Comparison of ENCODE assay signal across 1 cellular context in the genomic region with DNA sequence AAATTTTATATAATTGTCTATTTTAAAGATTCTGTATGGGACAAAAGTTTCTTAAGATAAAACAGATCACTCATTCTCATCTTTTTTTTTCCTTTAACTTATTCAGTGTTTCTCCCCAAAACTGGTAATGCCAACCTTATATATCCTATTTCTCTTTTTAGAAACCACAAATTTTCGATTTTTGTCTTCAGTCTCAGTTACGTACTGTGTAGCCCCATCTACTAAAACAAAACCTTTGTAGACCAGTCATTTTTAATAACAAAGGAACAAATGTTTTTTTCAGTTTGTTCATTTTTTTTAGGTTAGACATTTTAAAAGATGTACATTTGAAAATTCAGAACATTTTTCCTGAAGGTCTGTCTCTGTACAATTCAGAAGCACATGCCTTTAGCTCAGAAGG.
TF ChIP-seq lines count a peak whose summit lies in the region.

No MANE protein-coding gene starts in this region.

TF ChIP-seq in HepG2, 621 proteins besides CTCF, POLR2A, EP300 and RAD21:
- TF ChIP-seq, protein P1, sequence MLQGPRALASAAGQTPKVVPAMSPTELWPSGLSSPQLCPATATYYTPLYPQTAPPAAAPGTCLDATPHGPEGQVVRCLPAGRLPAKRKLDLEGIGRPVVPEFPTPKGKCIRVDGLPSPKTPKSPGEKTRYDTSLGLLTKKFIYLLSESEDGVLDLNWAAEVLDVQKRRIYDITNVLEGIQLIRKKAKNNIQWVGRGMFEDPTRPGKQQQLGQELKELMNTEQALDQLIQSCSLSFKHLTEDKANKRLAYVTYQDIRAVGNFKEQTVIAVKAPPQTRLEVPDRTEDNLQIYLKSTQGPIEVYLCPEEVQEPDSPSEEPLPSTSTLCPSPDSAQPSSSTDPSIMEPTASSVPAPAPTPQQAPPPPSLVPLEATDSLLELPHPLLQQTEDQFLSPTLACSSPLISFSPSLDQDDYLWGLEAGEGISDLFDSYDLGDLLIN (CRISPR knock-in tag; IDR thresholded peaks at IDR 0.05; ENCODE audit: borderline replicate concordance), result no peak
- TF ChIP-seq, protein P2, sequence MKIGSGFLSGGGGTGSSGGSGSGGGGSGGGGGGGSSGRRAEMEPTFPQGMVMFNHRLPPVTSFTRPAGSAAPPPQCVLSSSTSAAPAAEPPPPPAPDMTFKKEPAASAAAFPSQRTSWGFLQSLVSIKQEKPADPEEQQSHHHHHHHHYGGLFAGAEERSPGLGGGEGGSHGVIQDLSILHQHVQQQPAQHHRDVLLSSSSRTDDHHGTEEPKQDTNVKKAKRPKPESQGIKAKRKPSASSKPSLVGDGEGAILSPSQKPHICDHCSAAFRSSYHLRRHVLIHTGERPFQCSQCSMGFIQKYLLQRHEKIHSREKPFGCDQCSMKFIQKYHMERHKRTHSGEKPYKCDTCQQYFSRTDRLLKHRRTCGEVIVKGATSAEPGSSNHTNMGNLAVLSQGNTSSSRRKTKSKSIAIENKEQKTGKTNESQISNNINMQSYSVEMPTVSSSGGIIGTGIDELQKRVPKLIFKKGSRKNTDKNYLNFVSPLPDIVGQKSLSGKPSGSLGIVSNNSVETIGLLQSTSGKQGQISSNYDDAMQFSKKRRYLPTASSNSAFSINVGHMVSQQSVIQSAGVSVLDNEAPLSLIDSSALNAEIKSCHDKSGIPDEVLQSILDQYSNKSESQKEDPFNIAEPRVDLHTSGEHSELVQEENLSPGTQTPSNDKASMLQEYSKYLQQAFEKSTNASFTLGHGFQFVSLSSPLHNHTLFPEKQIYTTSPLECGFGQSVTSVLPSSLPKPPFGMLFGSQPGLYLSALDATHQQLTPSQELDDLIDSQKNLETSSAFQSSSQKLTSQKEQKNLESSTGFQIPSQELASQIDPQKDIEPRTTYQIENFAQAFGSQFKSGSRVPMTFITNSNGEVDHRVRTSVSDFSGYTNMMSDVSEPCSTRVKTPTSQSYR (CRISPR knock-in tag; IDR thresholded peaks at IDR 0.05; ENCODE audit: borderline replicate concordance), result no peak
- TF ChIP-seq, protein P3, sequence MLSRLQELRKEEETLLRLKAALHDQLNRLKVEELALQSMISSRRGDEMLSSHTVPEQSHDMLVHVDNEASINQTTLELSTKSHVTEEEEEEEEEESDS (CRISPR knock-in tag; IDR thresholded peaks at IDR 0.05; ENCODE audit: borderline replicate concordance), result no peak
- TF ChIP-seq HNF4G (IDR thresholded peaks at IDR 0.05; ENCODE audit: borderline replicate concordance, low read depth, low read length) (no peak), HNF4G (CRISPR knock-in tag; IDR thresholded peaks at IDR 0.05; ENCODE audit: borderline replicate concordance, low read depth) (no peak), KLF13 (CRISPR knock-in tag; IDR thresholded peaks at IDR 0.05) (no peak), RFX1 (IDR thresholded peaks at IDR 0.05) (no peak), ZNF317 (CRISPR knock-in tag; IDR thresholded peaks at IDR 0.05) (no peak), CREM (IDR thresholded peaks at IDR 0.05) (no peak), CREM (CRISPR knock-in tag; IDR thresholded peaks at IDR 0.05) (no peak), ZNF432 (CRISPR knock-in tag; IDR thresholded peaks at IDR 0.05; ENCODE audit: borderline replicate concordance) (no peak), RCOR2 (CRISPR knock-in tag; IDR thresholded peaks at IDR 0.05) (no peak), ZNF841 (CRISPR knock-in tag; IDR thresholded peaks at IDR 0.05; ENCODE audit: borderline replicate concordance) (no peak), ZEB1 (IDR thresholded peaks at IDR 0.05; ENCODE audit: insufficient replicate concordance, low read depth) (no peak), ZNF660 (CRISPR knock-in tag; IDR thresholded peaks at IDR 0.05; ENCODE audit: borderline replicate concordance, low read depth) (no peak)
- TF ChIP-seq, protein P4, sequence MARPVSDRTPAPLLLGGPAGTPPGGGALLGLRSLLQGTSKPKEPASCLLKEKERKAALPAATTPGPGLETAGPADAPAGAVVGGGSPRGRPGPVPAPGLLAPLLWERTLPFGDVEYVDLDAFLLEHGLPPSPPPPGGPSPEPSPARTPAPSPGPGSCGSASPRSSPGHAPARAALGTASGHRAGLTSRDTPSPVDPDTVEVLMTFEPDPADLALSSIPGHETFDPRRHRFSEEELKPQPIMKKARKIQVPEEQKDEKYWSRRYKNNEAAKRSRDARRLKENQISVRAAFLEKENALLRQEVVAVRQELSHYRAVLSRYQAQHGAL (CRISPR knock-in tag; IDR thresholded peaks at IDR 0.05; ENCODE audit: not compliant biosample characterization), result no peak
- TF ChIP-seq, protein P5, sequence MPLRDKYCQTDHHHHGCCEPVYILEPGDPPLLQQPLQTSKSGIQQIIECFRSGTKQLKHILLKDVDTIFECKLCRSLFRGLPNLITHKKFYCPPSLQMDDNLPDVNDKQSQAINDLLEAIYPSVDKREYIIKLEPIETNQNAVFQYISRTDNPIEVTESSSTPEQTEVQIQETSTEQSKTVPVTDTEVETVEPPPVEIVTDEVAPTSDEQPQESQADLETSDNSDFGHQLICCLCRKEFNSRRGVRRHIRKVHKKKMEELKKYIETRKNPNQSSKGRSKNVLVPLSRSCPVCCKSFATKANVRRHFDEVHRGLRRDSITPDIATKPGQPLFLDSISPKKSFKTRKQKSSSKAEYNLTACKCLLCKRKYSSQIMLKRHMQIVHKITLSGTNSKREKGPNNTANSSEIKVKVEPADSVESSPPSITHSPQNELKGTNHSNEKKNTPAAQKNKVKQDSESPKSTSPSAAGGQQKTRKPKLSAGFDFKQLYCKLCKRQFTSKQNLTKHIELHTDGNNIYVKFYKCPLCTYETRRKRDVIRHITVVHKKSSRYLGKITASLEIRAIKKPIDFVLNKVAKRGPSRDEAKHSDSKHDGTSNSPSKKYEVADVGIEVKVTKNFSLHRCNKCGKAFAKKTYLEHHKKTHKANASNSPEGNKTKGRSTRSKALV (CRISPR knock-in tag; IDR thresholded peaks at IDR 0.05), result no peak
